Comparison of ENCODE assay signal across 8 cellular contexts in the genomic region with DNA sequence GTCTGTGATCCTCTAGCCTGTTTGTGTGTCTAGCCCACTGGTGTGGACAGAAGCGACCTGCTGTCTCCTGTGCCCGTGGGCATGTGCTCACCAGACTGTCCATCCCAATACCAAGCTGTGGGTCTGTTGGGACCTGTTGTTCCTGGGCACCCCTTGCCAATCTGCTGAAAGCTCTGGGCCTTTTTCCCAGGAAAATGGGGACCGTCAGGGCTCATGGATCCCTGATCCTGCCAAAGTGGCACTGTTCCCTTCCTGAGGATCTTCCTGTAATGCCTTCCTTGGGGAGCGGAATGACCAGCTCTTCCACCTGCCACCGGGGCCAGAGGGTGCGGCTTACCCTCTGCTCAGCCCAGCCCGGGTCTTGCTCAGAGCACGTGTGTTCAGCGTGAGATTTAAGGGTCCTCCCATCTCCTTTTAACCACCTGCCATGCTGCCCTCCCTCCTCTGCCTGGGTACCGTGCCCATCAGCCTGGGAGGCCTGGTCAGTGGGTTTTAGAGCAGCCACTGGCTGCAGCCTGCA. TPM values are rescaled to one million over a fixed set of nuclear protein-coding genes. Genes with fewer than 3 reads are reported as not detected.
DNase-seq lines count a peak whose midpoint lies in the region; ATAC-seq and TF ChIP-seq lines count a peak whose summit lies in the region.

No MANE protein-coding gene starts in this region.

- H4K5ac ChIP-seq in IMR-90 (ENCODE audit: low read depth, low read length): no peak overlapping the region

- H3K79me2 ChIP-seq in ACC112 (ENCODE audit: control insufficient read depth, insufficient read depth, low read length, unreplicated experiment) (no peaks in the 10 kb centered on the region), mammary epithelial cell (ENCODE audit: insufficient read depth, low read length) (peaks cover 19% of the 10 kb centered on the region)

- peak overlapping the region; percentile 29 for H3K14ac ChIP-seq in IMR-90 (replicated peaks; ENCODE audit: low read depth, low read length)

- H3K27me3 ChIP-seq in ACC112 (ENCODE audit: insufficient read depth, low read length): no peaks in the 10 kb centered on the region
- no peaks in the 10 kb centered on the region for H3K27me3 ChIP-seq in IMR-90 (ENCODE audit: control insufficient read depth, insufficient read depth, low read length)
- H3K27me3 ChIP-seq in mammary epithelial cell (ENCODE audit: insufficient read depth, low read length): no peaks in the 10 kb centered on the region
- no peaks in the 10 kb centered on the region for H3K27me3 ChIP-seq in muscle layer of colon (ENCODE audit: control insufficient read depth in 1 of 2, insufficient read depth in 2 of 2, low read length in 2 of 2)

- ATAC-seq in IMR-90 (ENCODE audit: low read depth): no peak

- CTCF ChIA-PET in IMR-90 (lab: Yijun Ruan, JAX): no interaction called here
- CTCF ChIA-PET in mammary epithelial cell (lab: Charles Lee; ENCODE audit: low non-redundant PET): no interaction called here

- no peak for DNase-seq in IMR-90
- no peak for DNase-seq in mammary epithelial cell
- DNase-seq in SKM-1 (lab: John Stamatoyannopoulos, UW; ENCODE audit: unreplicated experiment): no peak
- DNase-seq in SK-N-DZ (ENCODE audit: low spot score): no peak
- DNase-seq in erythroblast (lab: John Stamatoyannopoulos, UW): no peak
- DNase-seq in NCI-H345 (lab: John Stamatoyannopoulos, UW): no peak

- peaks cover 12% of the 10 kb centered on the region; the same call in 1 of the 2 replicates for H3K9me1 ChIP-seq in IMR-90 (ENCODE audit: insufficient read depth, low read length)

- WGBS in IMR-90 (ENCODE audit: extremely low coverage in 2 of 2, insufficient read length in 1 of 2), 2 experiments: 89% methylated on average over 8 of the region's 10 CpGs; no CpG with 5 or more reads in 1 of the 2 experiments
- 89% methylated on average over 10 of the region's 10 CpGs for WGBS in mammary epithelial cell (ENCODE audit: low coverage, missing lambda C conversion rate)

- H2AFZ ChIP-seq in ACC112 (ENCODE audit: low read length, unreplicated experiment) (no peak overlapping the region), IMR-90 (replicated peaks; ENCODE audit: low read length, poor library complexity) (peak overlapping the region; percentile 87), mammary epithelial cell (ENCODE audit: low read depth, low read length) (no peak overlapping the region)

- H3K56ac ChIP-seq in IMR-90 (ENCODE audit: extremely low read depth, insufficient read depth, low read length): no peak overlapping the region

- H4K8ac ChIP-seq in IMR-90 (ENCODE audit: low read depth in 2 of 2, low read length in 2 of 2): no peak overlapping the region

- TF ChIP-seq RAD21 in IMR-90 (IDR thresholded peaks at IDR 0.05; ENCODE audit: low read length): no peak

- BruUV-seq in IMR-90 (replicated peaks; lab: Mats Ljungman, UMichigan): no TSS peak
- no TSS peak for BruUV-seq in mammary epithelial cell (replicated peaks; lab: Mats Ljungman, UMichigan)

- peak overlapping the region; percentile 37 for H2BK5ac ChIP-seq in IMR-90 (ENCODE audit: low read depth, low read length, poor library complexity, severe bottlenecking)

- dilution Hi-C loops in IMR-90 (cut with HindIII; ENCODE audit: low sequenced_read_pairs, unreplicated experiment) (no loop called here), mammary epithelial cell (cut with HindIII; ENCODE audit: low sequenced_read_pairs) (no loop called here)

- H3K4me1 ChIP-seq in ACC112 (ENCODE audit: control insufficient read depth, insufficient read depth, low read length, unreplicated experiment): peaks cover 47% of the 10 kb centered on the region
- peaks cover 37% of the 10 kb centered on the region for H3K4me1 ChIP-seq in IMR-90 (ENCODE audit: control insufficient read depth, insufficient read depth, low read length)
- peaks cover 76% of the 10 kb centered on the region for H3K4me1 ChIP-seq in mammary epithelial cell (ENCODE audit: insufficient read depth, low read length)
- H3K4me1 ChIP-seq in muscle layer of colon (ENCODE audit: insufficient read depth, low read length): peaks cover 50% of the 10 kb centered on the region

- H3K4me2 ChIP-seq in IMR-90 (ENCODE audit: low read depth, low read length) (peak overlapping the region; percentile 7), mammary epithelial cell (ENCODE audit: insufficient read depth, low read depth, low read length) (no peak overlapping the region)

- H4K20me1 ChIP-seq in IMR-90 (ENCODE audit: insufficient read depth, low read length): peaks cover 9% of the 10 kb centered on the region
- no peaks in the 10 kb centered on the region for H4K20me1 ChIP-seq in mammary epithelial cell (ENCODE audit: insufficient read depth, low read length)

- intact Hi-C loops in IMR-90 (cut with micrococcal nuclease): no loop called here
- intact Hi-C loops in mammary epithelial cell (cut with micrococcal nuclease): no loop called here

- peak overlapping the region; percentile 64 for H3K4ac ChIP-seq in IMR-90 (ENCODE audit: low read depth, low read length)

- H2AK9ac ChIP-seq in IMR-90 (replicated peaks; ENCODE audit: low read depth, low read length, poor library complexity): peak overlapping the region; percentile 70

- peak overlapping the region; percentile 70 for H2BK120ac ChIP-seq in IMR-90 (ENCODE audit: low read depth, low read length)

- H3K36me3 ChIP-seq in ACC112 (ENCODE audit: insufficient read depth, low read length) (no peaks in the 10 kb centered on the region), IMR-90 (ENCODE audit: control insufficient read depth, insufficient read depth, low read length) (no peaks in the 10 kb centered on the region), mammary epithelial cell (ENCODE audit: insufficient read depth, low read length) (no peaks in the 10 kb centered on the region), muscle layer of colon (ENCODE audit: insufficient read depth, low read length) (peaks cover 3% of the 10 kb centered on the region)

- H3K27ac ChIP-seq in ACC112 (ENCODE audit: low read depth, low read length) (peak overlapping the region; percentile 88), IMR-90 (ENCODE audit: insufficient read depth, low read length) (no peak overlapping the region; the same call in 1 of the 2 replicates), mammary epithelial cell (ENCODE audit: insufficient read depth, low read depth, low read length) (peak overlapping the region; percentile 66), muscle layer of colon (ENCODE audit: low read depth, low read length) (peak overlapping the region; percentile 74)

- TF ChIP-seq CTCF in IMR-90 (conservative IDR thresholded peaks at IDR 0.05; ENCODE audit: low read depth, low read length) (no peak), mammary epithelial cell (conservative IDR thresholded peaks at IDR 0.05 in 1 of 2, IDR thresholded peaks at IDR 0.05 in 1 of 2; ENCODE audit: extremely low read depth in 1 of 2, insufficient read depth in 1 of 2, low read depth in 1 of 2, low read length in 2 of 2) (no peak)

- H2AK5ac ChIP-seq in IMR-90 (ENCODE audit: low read depth, low read length): peak overlapping the region; percentile 77

- no peak overlapping the region for H3K4me3 ChIP-seq in ACC112 (ENCODE audit: low read depth, low read length)
- no peak overlapping the region for H3K4me3 ChIP-seq in IMR-90 (ENCODE audit: insufficient read depth, low read depth, low read length)
- H3K4me3 ChIP-seq in mammary epithelial cell (replicated peaks in 1 of 3; ENCODE audit: insufficient read depth in 1 of 3, low read depth in 2 of 3, low read length in 3 of 3): no peak overlapping the region
- H3K4me3 ChIP-seq in muscle layer of colon (ENCODE audit: low read depth in 1 of 2, low read length in 2 of 2): peak overlapping the region in 1 of 2 donors; percentile 2

- POLR2A ChIA-PET in IMR-90 (lab: Charles Lee; ENCODE audit: unreplicated experiment): interaction anchor here (0.6 kb wide), 1 partner anchor 65 kb away, joined by 3 read pairs; no protein-coding TSS in a partner anchor

- no peak overlapping the region for H3K18ac ChIP-seq in IMR-90 (ENCODE audit: low read depth, low read length)

- peak overlapping the region; percentile 18; the same call in 1 of the 2 replicates for H3K23ac ChIP-seq in IMR-90 (ENCODE audit: low read depth, low read length)

- peak overlapping the region; percentile 56; the same call in 1 of the 3 replicates for H2BK15ac ChIP-seq in IMR-90 (ENCODE audit: low read depth, low read length)

- H3K79me1 ChIP-seq in IMR-90 (ENCODE audit: low read depth in 1 of 2, low read length in 2 of 2): peaks cover 0 to 17% of the 10 kb centered on the region in 2 experiments; a peak in 1 of 4 replicates

- H3K9me3 ChIP-seq in IMR-90 (ENCODE audit: control insufficient read depth, insufficient read depth, low read length) (no peaks in the 10 kb centered on the region), mammary epithelial cell (replicated peaks; ENCODE audit: insufficient read depth, low read length) (no peaks in the 10 kb centered on the region), muscle layer of colon (ENCODE audit: low read length) (no peaks in the 10 kb centered on the region)

- in situ Hi-C loops in IMR-90 (cut with MboI; ENCODE audit: low sequenced_read_pairs) (no loop called here), mammary epithelial cell (cut with MboI; ENCODE audit: low sequenced_read_pairs in 2 of 2) (no loop called here)

- peak overlapping the region; percentile 58 for H4K91ac ChIP-seq in IMR-90 (ENCODE audit: insufficient read depth, low read depth, low read length)

- TF ChIP-seq POLR2A in IMR-90 (IDR thresholded peaks at IDR 0.05; ENCODE audit: low read depth, low read length) (no peak), erythroblast (IDR thresholded peaks at IDR 0.05; ENCODE audit: low read length) (no peak)

- H3K9ac ChIP-seq in IMR-90 (ENCODE audit: low read depth, low read length): no peak overlapping the region
- peak overlapping the region; percentile 11 for H3K9ac ChIP-seq in mammary epithelial cell (ENCODE audit: insufficient read depth, low read length)
- H3K9ac ChIP-seq in muscle layer of colon (ENCODE audit: low read length): no peak overlapping the region

- peak overlapping the region; percentile 33 for H2BK20ac ChIP-seq in IMR-90 (ENCODE audit: low read depth, low read length)

TF ChIP-seq in IMR-90, 13 proteins besides CTCF, POLR2A, EP300 and RAD21 (continues in another document):
- TF ChIP-seq FOS (IDR thresholded peaks at IDR 0.05; ENCODE audit: low read depth, low read length): no peak

RNA-seq across cellular contexts. Expression of gene BAIAP2, which starts 59.3 kb away (rescaled TPM):
- total RNA-seq in IMR-90 (2012; rRNA removed) (18.3 and 22.8 TPM in 2 replicates), mammary epithelial cell (100 to 1,000 TPM in 1 of 2 donors, 10 to 100 TPM in 1; 30.8 to 114 TPM)
- polyA plus RNA-seq in IMR-90 (2012; rRNA removed) (32.6 and 36.1 TPM in 2 replicates), mammary epithelial cell (40.7 TPM)
- 27.3 and 38.0 TPM in 2 replicates for polyA plus RNA-seq in IMR-90 (2012; cell fraction: cytosol; rRNA removed)
- polyA plus RNA-seq in IMR-90 (2012; cell fraction: nucleus; rRNA removed; ENCODE audit: low replicate concordance): 37.9 and 82.6 TPM in 2 replicates
- 24.5 TPM for polyA minus RNA-seq in mammary epithelial cell
- polyA plus RNA-seq in SK-N-DZ (2014; cell fraction: cytosol; rRNA removed): 26.1 and 29.6 TPM in 2 replicates
- 37.3 and 59.3 TPM in 2 replicates for polyA plus RNA-seq in SK-N-DZ (2014; cell fraction: nucleus; rRNA removed)
